Comparison of ENCODE assay signal across 15 cellular contexts in genomic region chr2:70357076-70358071, GRCh38. TPM values are rescaled to one million over a fixed set of nuclear protein-coding genes. Genes with fewer than 3 reads are reported as not detected.
DNase-seq lines count a peak whose midpoint lies in the region; ATAC-seq and TF ChIP-seq lines count a peak whose summit lies in the region.
"Had no signal": no experiment of that assay in that cellular context is flagged by ENCODE, and none has a peak within 500 bp of the region (broad histone marks: within the 10 kb centered on the region; RNA-seq: fewer than 3 reads in every experiment).

No MANE protein-coding gene starts in this region.

- DNase-seq in GM23338 (ENCODE audit: low spot score) (peak; percentile 46), PC-9 (peak; percentile 65 to 75), foreskin keratinocyte (peak in 1 of 2 donors; percentile 38), putamen (ENCODE audit: low spot score) (peak; percentile 11), NCI-H446 (lab: John Stamatoyannopoulos, UW) (no peak), OCI-M2 (lab: John Stamatoyannopoulos, UW; ENCODE audit: unreplicated experiment) (no peak), COLO829 (ENCODE audit: low spot score) (no peak)
- DNase-seq: activated CD4-positive, alpha-beta memory T cell treated with anti-CD3 and anti-CD28 coated beads for 36 hours; activated effector memory CD4-positive, alpha-beta T cell treated with anti-CD3 and anti-CD28 coated beads, Interleukin-2, amount 50 U/mL, for 16 hours; aorta; CD8-positive, alpha-beta memory T cell; NCI-H2227 treated with DMSO at 0.1 percent for 48 hours; RPMI8226 had no signal

- H3K27me3 ChIP-seq in GM23338 (ENCODE audit: insufficient read depth) (no peaks in the 10 kb centered on the region), PC-9 (ENCODE audit: insufficient read depth, low read depth) (no peaks in the 10 kb centered on the region), foreskin keratinocyte (no peaks in the 10 kb centered on the region)

- H3K36me3 Mint-ChIP-seq in GM23338 (ENCODE audit: low read depth) = no peaks in the 10 kb centered on the region
- H3K36me3 Mint-ChIP-seq: activated CD4-positive, alpha-beta memory T cell treated with anti-CD3 and anti-CD28 coated beads for 36 hours; natural killer cell treated with Interleukin-12 subunit alpha and Interleukin-12 subunit beta and Interleukin-15 and Interleukin-18, amount 100 ng/mL, for 72 hours had no signal

- H3K4me3 ChIP-seq in GM23338 (no peak overlapping the region), PC-9 (no peak overlapping the region)

- H3K36me3 ChIP-seq in GM23338 (ENCODE audit: insufficient read depth) (no peaks in the 10 kb centered on the region), PC-9 (ENCODE audit: low read depth) (peaks cover 7% of the 10 kb centered on the region; the same call in 1 of the 2 replicates)

- no peak overlapping the region for H3K4me2 ChIP-seq in GM23338
- H3K4me2 ChIP-seq in PC-9 = peak overlapping the region; percentile 34; the same call in 1 of the 2 replicates

- H3K9me3 Mint-ChIP-seq in GM23338 = no peaks in the 10 kb centered on the region; the same call in 2 of the 3 replicates
- H3K9me3 Mint-ChIP-seq: activated CD4-positive, alpha-beta memory T cell treated with anti-CD3 and anti-CD28 coated beads for 36 hours; CD8-positive, alpha-beta memory T cell; natural killer cell treated with Interleukin-12 subunit alpha and Interleukin-12 subunit beta and Interleukin-15 and Interleukin-18, amount 100 ng/mL, for 72 hours; stimulated activated naive CD8-positive, alpha-beta T cell treated with anti-CD3 and anti-CD28 coated beads, Interleukin-15, Interleukin-2, amounts not matched to agents 100 ng/mL and 50 ng/mL, for 24 hours had no signal

- CTCF ChIA-PET in PC-9 (lab: Charles Lee) = interaction anchor here (0.6 to 1.0 kb wide), 4 partner anchors 53 to 166 kb away, joined by 3 to 11 read pairs (median 3); partner anchors contain the start of gene FAM136A

- intact Hi-C loops in PC-9 (cut with micrococcal nuclease; ENCODE audit: unreplicated experiment) = loop anchor here (1.0 kb wide), 1 partner anchor 25 kb away; no protein-coding TSS in a partner anchor

- ATAC-seq in GM23338 (peak; percentile 59), foreskin keratinocyte (no peak)
- ATAC-seq: natural killer cell treated with Interleukin-12 subunit alpha and Interleukin-12 subunit beta and Interleukin-15 and Interleukin-18, amount 100 ng/mL, for 72 hours had no signal

- H3K9me2 ChIP-seq in GM23338 (ENCODE audit: insufficient read depth) (peaks cover 6% of the 10 kb centered on the region; the same call in 1 of the 2 replicates), PC-9 (ENCODE audit: insufficient read depth) (no peaks in the 10 kb centered on the region)

- peak; percentile 11 to 41; a peak in 3 of 4 replicates for TF ChIP-seq CTCF in GM23338 (conservative IDR thresholded peaks at IDR 0.05; ENCODE audit: low read depth in 2 of 2)
- no peak for TF ChIP-seq CTCF in PC-9 (conservative IDR thresholded peaks at IDR 0.05)
- no peak for TF ChIP-seq CTCF in foreskin keratinocyte (conservative IDR thresholded peaks at IDR 0.05)

- peaks cover 7% of the 10 kb centered on the region for H3K9me3 ChIP-seq in PC-9 (ENCODE audit: insufficient read depth, low read depth)

- TSS peak; percentile 79 for BruUV-seq in PC-9 (replicated peaks; lab: Mats Ljungman, UMichigan)

- H3K79me2 ChIP-seq in GM23338 (replicated peaks; ENCODE audit: insufficient read depth) = no peaks in the 10 kb centered on the region
- no peaks in the 10 kb centered on the region for H3K79me2 ChIP-seq in PC-9 (ENCODE audit: low read depth)

- no peak overlapping the region for H2AFZ ChIP-seq in GM23338
- 0 out of 2 replicates have a peak overlapping the region, but pooled peaks have one; percentile 0 for H2AFZ ChIP-seq in PC-9

- peaks cover 7% of the 10 kb centered on the region for H3K27me3 Mint-ChIP-seq in GM23338 (ENCODE audit: insufficient read depth, low read depth, poor library complexity)

- H4K20me1 ChIP-seq in GM23338 (replicated peaks; ENCODE audit: insufficient read depth) = no peaks in the 10 kb centered on the region
- H4K20me1 ChIP-seq in PC-9 (ENCODE audit: insufficient read depth) = no peaks in the 10 kb centered on the region

- H3K4me1 ChIP-seq in GM23338 (ENCODE audit: insufficient read depth) = no peaks in the 10 kb centered on the region
- H3K4me1 ChIP-seq in PC-9 (replicated peaks; ENCODE audit: insufficient read depth) = peaks cover 57% of the 10 kb centered on the region
- peaks cover 27% of the 10 kb centered on the region for H3K4me1 ChIP-seq in foreskin keratinocyte

- no peak overlapping the region for H3K4me3 Mint-ChIP-seq in GM23338
- H3K4me3 Mint-ChIP-seq: activated CD4-positive, alpha-beta memory T cell treated with anti-CD3 and anti-CD28 coated beads for 36 hours; CD8-positive, alpha-beta memory T cell; natural killer cell treated with Interleukin-12 subunit alpha and Interleukin-12 subunit beta and Interleukin-15 and Interleukin-18, amount 100 ng/mL, for 72 hours; stimulated activated naive CD8-positive, alpha-beta T cell treated with anti-CD3 and anti-CD28 coated beads, Interleukin-15, Interleukin-2, amounts not matched to agents 100 ng/mL and 50 ng/mL, for 24 hours had no signal

- H3K27ac Mint-ChIP-seq in GM23338 = no peak overlapping the region; the same call in 1 of the 2 replicates
- H3K27ac Mint-ChIP-seq: activated CD4-positive, alpha-beta memory T cell treated with anti-CD3 and anti-CD28 coated beads for 36 hours; CD8-positive, alpha-beta memory T cell; natural killer cell treated with Interleukin-12 subunit alpha and Interleukin-12 subunit beta and Interleukin-15 and Interleukin-18, amount 100 ng/mL, for 72 hours; stimulated activated naive CD8-positive, alpha-beta T cell treated with anti-CD3 and anti-CD28 coated beads, Interleukin-15, Interleukin-2, amounts not matched to agents 100 ng/mL and 50 ng/mL, for 24 hours had no signal

- H3K27ac ChIP-seq in GM23338 (ENCODE audit: low read depth) (no peak overlapping the region), PC-9 (peak overlapping the region; percentile 70), foreskin keratinocyte (peak overlapping the region; percentile 13)

- H3F3A ChIP-seq in GM23338 (replicated peaks; ENCODE audit: low read depth) (no peaks in the 10 kb centered on the region), PC-9 (ENCODE audit: insufficient read depth, low read depth) (peaks cover 35% of the 10 kb centered on the region)

- POLR2A ChIA-PET in PC-9 (lab: Charles Lee; ENCODE audit: unreplicated experiment) = interaction anchor here (0.6 to 0.9 kb wide), 4 partner anchors 63 to 239 kb away, joined by 5 to 10 read pairs (median 6); no protein-coding TSS in a partner anchor

- H3K4me1 Mint-ChIP-seq in GM23338 = peaks cover 10% of the 10 kb centered on the region
- H3K4me1 Mint-ChIP-seq: CD8-positive, alpha-beta memory T cell had no signal

TF ChIP-seq in GM23338, 12 proteins besides CTCF, POLR2A, EP300 and RAD21 (continues in another document):
- TF ChIP-seq EZH2phosphoT487 (IDR thresholded peaks at IDR 0.05; ENCODE audit: unreplicated experiment) = no peak
- TF ChIP-seq EZH2 (IDR thresholded peaks at IDR 0.05; ENCODE audit: low read depth, unreplicated experiment) = no peak
- no peak for TF ChIP-seq ZNF114 (CRISPR knock-in tag; IDR thresholded peaks at IDR 0.05)
- TF ChIP-seq JUNB (IDR thresholded peaks at IDR 0.05; ENCODE audit: unreplicated experiment) = no peak
- no peak for TF ChIP-seq STAT1 (IDR thresholded peaks at IDR 0.05; ENCODE audit: unreplicated experiment)
- TF ChIP-seq CREB1 (CRISPR knock-in tag; IDR thresholded peaks at IDR 0.05; ENCODE audit: low read depth) = no peak
- no peak for TF ChIP-seq ETS1 (IDR thresholded peaks at IDR 0.05)
- TF ChIP-seq REST (IDR thresholded peaks at IDR 0.05; ENCODE audit: unreplicated experiment) = no peak
- no peak for TF ChIP-seq NANOG (IDR thresholded peaks at IDR 0.05; ENCODE audit: borderline replicate concordance)
- TF ChIP-seq ZNF331 (CRISPR knock-in tag; IDR thresholded peaks at IDR 0.05; ENCODE audit: low read depth) = no peak
- TF ChIP-seq POLR2AphosphoS5 (IDR thresholded peaks at IDR 0.05; ENCODE audit: low read depth) = no peak

RNA-seq across cellular contexts. Expression of gene FAM136A, which starts 55.5 kb away (rescaled TPM):
- 115 and 122 TPM in 2 replicates for total RNA-seq in GM23338 (2014; rRNA removed; shearing (Covaris generic))
- polyA plus RNA-seq in GM23338 (2016; fragmentation: Nextera tagmentation; extraction: Ambion mirVana) (133 and 150 TPM in 2 replicates), foreskin keratinocyte (37.8 and 45.6 TPM in 2 replicates)
- total RNA-seq in PC-9 (2021) (38.5 and 39.3 TPM in 2 replicates), foreskin keratinocyte (42.4 and 46.4 TPM in 2 replicates)

Comparison
In these comparisons a context has a peak if more than half of its experiments do, and no peak if none do; other contexts are left out.
1. DNase-seq: peak in GM23338 (single experiment), PC-9 (2 of 2) and putamen (single experiment); none in NCI-H446 (0 of 2), OCI-M2 (single experiment) and COLO829 (single experiment).
2. CTCF ChIP-seq: peak in GM23338 (2 of 2); none in PC-9 (single experiment) and foreskin keratinocyte (single experiment).